1 cellular context compared by ENCODE assay signal in the genomic region with DNA sequence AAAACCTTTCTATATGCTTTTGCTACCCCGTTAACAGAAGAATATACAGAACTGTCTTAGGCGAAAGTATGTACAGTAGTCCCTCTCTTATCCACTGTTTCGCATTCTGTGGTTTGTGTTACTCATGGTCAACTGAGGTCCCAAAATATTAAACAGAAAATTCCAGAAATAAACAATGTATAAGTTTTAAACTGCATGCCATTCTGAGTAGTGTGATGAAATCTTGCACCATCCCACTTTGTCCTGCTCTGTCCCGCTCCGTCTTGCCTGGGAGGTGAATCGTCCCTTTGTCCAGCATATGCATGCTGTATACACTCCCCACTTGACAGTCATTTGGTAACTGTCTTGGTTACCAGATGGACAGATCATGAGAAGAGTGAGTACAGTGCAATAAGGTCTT.
A peak's percentile ranks its signal among the peaks of the same experiment; 100 is the strongest.
TF ChIP-seq lines count a peak whose summit lies in the region.

No MANE protein-coding gene starts in this region.

TF ChIP-seq in HepG2, 621 proteins besides CTCF, POLR2A, EP300 and RAD21 (continued from another document):
- TF ChIP-seq ZNF280B (CRISPR knock-in tag; IDR thresholded peaks at IDR 0.05; ENCODE audit: borderline replicate concordance): no peak
- TF ChIP-seq SSRP1 (CRISPR knock-in tag; IDR thresholded peaks at IDR 0.05): 0 out of 2 replicates have a peak, but pooled peaks have one; percentile 7
- TF ChIP-seq POLR2G (IDR thresholded peaks at IDR 0.05; ENCODE audit: low read depth, low read length): peak; percentile 58; the same call in 1 of the 2 replicates
- peak; percentile 77 for TF ChIP-seq CEBPG (CRISPR knock-in tag; IDR thresholded peaks at IDR 0.05)
- no peak for TF ChIP-seq RAD51 (IDR thresholded peaks at IDR 0.05; ENCODE audit: borderline replicate concordance)
- peak in 1 of 2 experiments; percentile 89; a peak in 2 of 4 replicates for TF ChIP-seq ATF4 (CRISPR knock-in tag; IDR thresholded peaks at IDR 0.05)
- no peak for TF ChIP-seq STAT5B (CRISPR knock-in tag; IDR thresholded peaks at IDR 0.05)
- TF ChIP-seq PRPF4 (IDR thresholded peaks at IDR 0.05; ENCODE audit: low read depth, low read length, poor library complexity, severe bottlenecking): peak; percentile 35
